Comparison of ENCODE assay signal across 28 cellular contexts in genomic region chr2:207655000-207655399, GRCh38.
"Had no signal": no experiment of that assay in that cellular context is flagged by ENCODE, and none has a peak within 500 bp of the region (broad histone marks: within the 10 kb centered on the region; RNA-seq: fewer than 3 reads in every experiment).

No MANE protein-coding gene starts in this region.

- H3K4me1 Mint-ChIP-seq: activated CD4-positive, alpha-beta memory T cell treated with anti-CD3 and anti-CD28 coated beads, Interleukin-2, amount 10 ng/mL, durations not matched to agents 7 days and 5 days; activated CD4-positive, alpha-beta T cell treated with anti-CD3 and anti-CD28 coated beads, Interleukin-2, amount 10 ng/mL, durations not matched to agents 7 days and 5 days; stimulated activated effector memory CD8-positive, alpha-beta T cell treated with anti-CD3 and anti-CD28 coated beads, Interleukin-12 subunit alpha, Interleukin-12 subunit beta, amount 100 ng/mL, for 72 hours had no signal

- H3K27me3 Mint-ChIP-seq: activated CD4-positive, alpha-beta memory T cell treated with anti-CD3 and anti-CD28 coated beads, Interleukin-2, amount 10 ng/mL, durations not matched to agents 7 days and 5 days; activated CD4-positive, alpha-beta T cell treated with anti-CD3 and anti-CD28 coated beads, Interleukin-2, amount 10 ng/mL, durations not matched to agents 7 days and 5 days; activated T-cell treated with anti-CD3 and anti-CD28 coated beads, Interleukin-2, amount 50 U/mL, for 24 hours; naive B cell; stimulated activated naive CD8-positive, alpha-beta T cell treated with anti-CD3 and anti-CD28 coated beads, Interleukin-15, Interleukin-2, amounts not matched to agents 100 ng/mL and 50 ng/mL, for 24 hours had no signal

- ATAC-seq: heart right ventricle; right lobe of liver; stimulated activated effector memory CD8-positive, alpha-beta T cell treated with anti-CD3 and anti-CD28 coated beads, Interleukin-12 subunit alpha, Interleukin-12 subunit beta, amount 100 ng/mL, for 72 hours had no signal

- H3K4me1 ChIP-seq: esophagus squamous epithelium, heart right ventricle, left ventricle myocardium inferior, right lobe of liver, upper lobe of left lung had no signal

- H3K4me3 Mint-ChIP-seq: activated CD4-positive, alpha-beta memory T cell treated with anti-CD3 and anti-CD28 coated beads, Interleukin-2, amount 10 ng/mL, durations not matched to agents 7 days and 5 days; activated CD4-positive, alpha-beta T cell treated with anti-CD3 and anti-CD28 coated beads, Interleukin-2, amount 10 ng/mL, durations not matched to agents 7 days and 5 days; activated T-cell treated with anti-CD3 and anti-CD28 coated beads, Interleukin-2, amount 50 U/mL, for 24 hours; mesothelial cell of epicardium; naive B cell; nephron progenitor cell; stimulated activated effector memory CD8-positive, alpha-beta T cell treated with anti-CD3 and anti-CD28 coated beads, Interleukin-12 subunit alpha, Interleukin-12 subunit beta, amount 100 ng/mL, for 72 hours; stimulated activated naive CD8-positive, alpha-beta T cell treated with anti-CD3 and anti-CD28 coated beads, Interleukin-15, Interleukin-2, amounts not matched to agents 100 ng/mL and 50 ng/mL, for 24 hours had no signal

- H3K27ac Mint-ChIP-seq: activated CD4-positive, alpha-beta memory T cell treated with anti-CD3 and anti-CD28 coated beads, Interleukin-2, amount 10 ng/mL, durations not matched to agents 7 days and 5 days; activated CD4-positive, alpha-beta T cell treated with anti-CD3 and anti-CD28 coated beads, Interleukin-2, amount 10 ng/mL, durations not matched to agents 7 days and 5 days; activated T-cell treated with anti-CD3 and anti-CD28 coated beads, Interleukin-2, amount 50 U/mL, for 24 hours; mesothelial cell of epicardium; nephron progenitor cell; stimulated activated effector memory CD8-positive, alpha-beta T cell treated with anti-CD3 and anti-CD28 coated beads, Interleukin-12 subunit alpha, Interleukin-12 subunit beta, amount 100 ng/mL, for 72 hours; stimulated activated naive CD8-positive, alpha-beta T cell treated with anti-CD3 and anti-CD28 coated beads, Interleukin-15, Interleukin-2, amounts not matched to agents 100 ng/mL and 50 ng/mL, for 24 hours had no signal

- H3K9me3 ChIP-seq: esophagus squamous epithelium, heart right ventricle, left ventricle myocardium inferior, neutrophil, right lobe of liver, thoracic aorta, upper lobe of left lung had no signal

- H3K9me3 Mint-ChIP-seq: activated CD4-positive, alpha-beta memory T cell treated with anti-CD3 and anti-CD28 coated beads, Interleukin-2, amount 10 ng/mL, durations not matched to agents 7 days and 5 days; activated CD4-positive, alpha-beta T cell treated with anti-CD3 and anti-CD28 coated beads, Interleukin-2, amount 10 ng/mL, durations not matched to agents 7 days and 5 days; activated T-cell treated with anti-CD3 and anti-CD28 coated beads, Interleukin-2, amount 50 U/mL, for 24 hours; mesothelial cell of epicardium; naive B cell; nephron progenitor cell; stimulated activated effector memory CD8-positive, alpha-beta T cell treated with anti-CD3 and anti-CD28 coated beads, Interleukin-12 subunit alpha, Interleukin-12 subunit beta, amount 100 ng/mL, for 72 hours; stimulated activated naive CD8-positive, alpha-beta T cell treated with anti-CD3 and anti-CD28 coated beads, Interleukin-15, Interleukin-2, amounts not matched to agents 100 ng/mL and 50 ng/mL, for 24 hours had no signal

- H3K4me3 ChIP-seq: esophagus squamous epithelium, heart right ventricle, left ventricle myocardium inferior, lung, right lobe of liver, skin epidermis, thoracic aorta, upper lobe of left lung had no signal

- H3K27me3 ChIP-seq: esophagus squamous epithelium, heart right ventricle, neutrophil, right lobe of liver, upper lobe of left lung had no signal

- DNase-seq: activated CD4-positive, alpha-beta memory T cell treated with anti-CD3 and anti-CD28 coated beads, Interleukin-2, amount 10 ng/mL, durations not matched to agents 7 days and 5 days; activated CD4-positive, alpha-beta T cell treated with anti-CD3 and anti-CD28 coated beads, Interleukin-2, amount 10 ng/mL, durations not matched to agents 7 days and 5 days; activated CD4-positive, CD25-positive, alpha-beta regulatory T cell treated with anti-CD3 and anti-CD28 coated beads, Interleukin-2, amount 50 U/mL, for 72 hours; activated CD8-positive, alpha-beta memory T cell treated with anti-CD3 and anti-CD28 coated beads, Interleukin-2, amount 50 U/mL, for 48 hours; activated gamma-delta T cell; activated naive CD4-positive, alpha-beta T cell treated with anti-CD3 and anti-CD28 coated beads, Interleukin-2, amount 50 U/mL, for 16 hours; activated T-cell treated with anti-CD3 and anti-CD28 coated beads, Interleukin-2, amount 50 U/mL, for 24 hours; amygdala; caudate nucleus; esophagus squamous epithelium; foreskin melanocyte; heart right ventricle; kidney glomerular epithelial cell; left ventricle myocardium inferior; naive B cell; nephron progenitor cell; right lobe of liver; stimulated activated CD4-positive, alpha-beta T cell treated with anti-CD3 and anti-CD28 coated beads, Interleukin-12 subunit alpha, Interleukin-12 subunit beta, amount 100 ng/mL, for 4 hours; stimulated activated CD4-positive, alpha-beta T cell treated with anti-CD3 and anti-CD28 coated beads, Interleukin-4, amount 100 ng/mL, for 24 hours; T-helper 2 cell; upper lobe of left lung had no signal

- H3K27ac ChIP-seq: esophagus squamous epithelium, heart right ventricle, left ventricle myocardium inferior, neutrophil, right lobe of liver, skin epidermis, thoracic aorta, upper lobe of left lung had no signal

- H3K36me3 ChIP-seq: esophagus squamous epithelium, heart right ventricle, left ventricle myocardium inferior, neutrophil, right lobe of liver, thoracic aorta, upper lobe of left lung had no signal

- H3K36me3 Mint-ChIP-seq: mesothelial cell of epicardium; stimulated activated effector memory CD8-positive, alpha-beta T cell treated with anti-CD3 and anti-CD28 coated beads, Interleukin-12 subunit alpha, Interleukin-12 subunit beta, amount 100 ng/mL, for 72 hours had no signal
